Comparison of ENCODE assay signal across 20 cellular contexts in genomic region chr12:92339198-92339821, GRCh38.
"Had no signal": no experiment of that assay in that cellular context is flagged by ENCODE, and none has a peak within 500 bp of the region (broad histone marks: within the 10 kb centered on the region; RNA-seq: fewer than 3 reads in every experiment).

No MANE protein-coding gene starts in this region.

- H3K27ac ChIP-seq: ascending aorta, cardiac muscle cell, coronary artery, dorsolateral prefrontal cortex, neutrophil, ovary, right atrium auricular region, thyroid gland had no signal

- H3K4me1 ChIP-seq: ascending aorta, thyroid gland had no signal

- DNase-seq: activated CD4-positive, alpha-beta T cell treated with anti-CD3 and anti-CD28 coated beads for 4 hours; activated CD4-positive, alpha-beta T cell treated with anti-CD3 and anti-CD28 coated beads, Interleukin-2, amount 50 U/mL, for 4 hours; activated effector memory CD4-positive, alpha-beta T cell treated with Interleukin-2 at 50 U/mL for 16 hours; activated naive CD4-positive, alpha-beta T cell treated with Interleukin-2 at 50 U/mL for 16 hours; activated naive CD8-positive, alpha-beta T cell treated with anti-CD3 and anti-CD28 coated beads, Interleukin-2, amount 10 ng/mL, durations not matched to agents 7 days and 5 days; dorsolateral prefrontal cortex; effector memory CD4-positive, alpha-beta T cell; islet precursor cell; left ventricle myocardium superior; ovary; spleen; thyroid gland had no signal

- H3K27me3 Mint-ChIP-seq: activated naive CD8-positive, alpha-beta T cell treated with anti-CD3 and anti-CD28 coated beads, Interleukin-2, amount 10 ng/mL, durations not matched to agents 7 days and 5 days; brain; stimulated activated naive CD8-positive, alpha-beta T cell treated with anti-CD3 and anti-CD28 coated beads, Interleukin-15, Interleukin-2, amounts not matched to agents 100 ng/mL and 50 ng/mL, for 24 hours had no signal

- H3K9me3 ChIP-seq: ascending aorta, neutrophil, ovary, right atrium auricular region, spleen, thyroid gland had no signal

- H3K27me3 ChIP-seq: ascending aorta, cardiac muscle cell, dorsolateral prefrontal cortex, neutrophil, ovary, right atrium auricular region, spleen, thyroid gland had no signal

- H3K36me3 Mint-ChIP-seq: brain; natural killer cell treated with Interleukin-12 subunit alpha and Interleukin-12 subunit beta and Interleukin-15 and Interleukin-18, amount 100 ng/mL, for 72 hours had no signal

- H3K27ac Mint-ChIP-seq: activated naive CD8-positive, alpha-beta T cell treated with anti-CD3 and anti-CD28 coated beads, Interleukin-2, amount 10 ng/mL, durations not matched to agents 7 days and 5 days; natural killer cell treated with Interleukin-12 subunit alpha and Interleukin-12 subunit beta and Interleukin-15 and Interleukin-18, amount 100 ng/mL, for 72 hours; stimulated activated naive CD8-positive, alpha-beta T cell treated with anti-CD3 and anti-CD28 coated beads, Interleukin-15, Interleukin-2, amounts not matched to agents 100 ng/mL and 50 ng/mL, for 24 hours had no signal

- H3K36me3 ChIP-seq: ascending aorta, cardiac muscle cell, neutrophil, ovary, right atrium auricular region, spleen, thyroid gland had no signal

- H3K9me3 Mint-ChIP-seq: brain; natural killer cell treated with Interleukin-12 subunit alpha and Interleukin-12 subunit beta and Interleukin-15 and Interleukin-18, amount 100 ng/mL, for 72 hours; stimulated activated naive CD8-positive, alpha-beta T cell treated with anti-CD3 and anti-CD28 coated beads, Interleukin-15, Interleukin-2, amounts not matched to agents 100 ng/mL and 50 ng/mL, for 24 hours had no signal

- H3K4me3 Mint-ChIP-seq: activated naive CD8-positive, alpha-beta T cell treated with anti-CD3 and anti-CD28 coated beads, Interleukin-2, amount 10 ng/mL, durations not matched to agents 7 days and 5 days; brain; natural killer cell treated with Interleukin-12 subunit alpha and Interleukin-12 subunit beta and Interleukin-15 and Interleukin-18, amount 100 ng/mL, for 72 hours; stimulated activated naive CD8-positive, alpha-beta T cell treated with anti-CD3 and anti-CD28 coated beads, Interleukin-15, Interleukin-2, amounts not matched to agents 100 ng/mL and 50 ng/mL, for 24 hours had no signal

- H3K4me3 ChIP-seq: ascending aorta, cardiac muscle cell, coronary artery, dorsolateral prefrontal cortex, ovary, right atrium auricular region, spleen, thyroid gland had no signal

- ATAC-seq: left ventricle myocardium superior; natural killer cell treated with Interleukin-12 subunit alpha and Interleukin-12 subunit beta and Interleukin-15 and Interleukin-18, amount 100 ng/mL, for 72 hours had no signal
